ENCODE assay signal across 8 cellular contexts in genomic region chr19:2041686-2042484, GRCh38. TPM values are rescaled to one million over a fixed set of nuclear protein-coding genes. Genes with fewer than 3 reads are reported as not detected.
DNase-seq lines count a peak whose midpoint lies in the region; ATAC-seq, FAIRE-seq and TF ChIP-seq lines count a peak whose summit lies in the region.

No MANE protein-coding gene starts in this region.

- CTCF ChIA-PET in mammary epithelial cell (lab: Charles Lee; ENCODE audit: low non-redundant PET), result no interaction called here

- intact Hi-C loops in mammary epithelial cell (cut with micrococcal nuclease), result no loop called here

- H3K4me3 ChIP-seq in WERI-Rb-1 (ENCODE audit: low read depth, low read length), result peak overlapping the region; percentile 52
- peak overlapping the region in 1 of 3 experiments; percentile 7 for H3K4me3 ChIP-seq in mammary epithelial cell (replicated peaks in 1 of 3; ENCODE audit: insufficient read depth in 1 of 3, low read depth in 2 of 3, low read length in 3 of 3)
- peak overlapping the region; percentile 12 to 38 (median 18) for H3K4me3 ChIP-seq in skin epidermis

- no peaks in the 10 kb centered on the region for H3K9me3 ChIP-seq in WERI-Rb-1 (ENCODE audit: severe bottlenecking)
- no peaks in the 10 kb centered on the region for H3K9me3 ChIP-seq in mammary epithelial cell (replicated peaks; ENCODE audit: insufficient read depth, low read length)

- H3K4me1 ChIP-seq in mammary epithelial cell (ENCODE audit: insufficient read depth, low read length), result peaks cover 27% of the 10 kb centered on the region

- peak overlapping the region; percentile 85 for H3K27ac ChIP-seq in WERI-Rb-1
- H3K27ac ChIP-seq in mammary epithelial cell (ENCODE audit: insufficient read depth, low read depth, low read length), result peak overlapping the region; percentile 55
- peak overlapping the region; percentile 47 to 94 (median 88) for H3K27ac ChIP-seq in skin epidermis

- peaks cover 4% of the 10 kb centered on the region for H4K20me1 ChIP-seq in mammary epithelial cell (ENCODE audit: insufficient read depth, low read length)

- DNase-seq in NCI-H2107 (lab: John Stamatoyannopoulos, UW) (peak; percentile 91), WERI-Rb-1 (peak; percentile 99), mammary epithelial cell (peak; percentile 96), iPS-NIHi11 (ENCODE audit: low spot score) (peak; percentile 100), RCC 7860 (ENCODE audit: low spot score) (no peak)

- FAIRE-seq in RCC 7860 (lab: Jason Lieb, UNC), result no peak

- H3K27me3 ChIP-seq in WERI-Rb-1 (ENCODE audit: insufficient read depth, low read depth, severe bottlenecking) (no peaks in the 10 kb centered on the region), mammary epithelial cell (ENCODE audit: insufficient read depth, low read length) (no peaks in the 10 kb centered on the region)

- H3K9ac ChIP-seq in mammary epithelial cell (ENCODE audit: insufficient read depth, low read length), result peak overlapping the region; percentile 22

- no peak for TF ChIP-seq CTCF in WERI-Rb-1 (IDR thresholded peaks at IDR 0.05; ENCODE audit: low read depth, low read length)
- no peak for TF ChIP-seq CTCF in mammary epithelial cell (conservative IDR thresholded peaks at IDR 0.05 in 1 of 2, IDR thresholded peaks at IDR 0.05 in 1 of 2; ENCODE audit: extremely low read depth in 1 of 2, insufficient read depth in 1 of 2, low read depth in 1 of 2, low read length in 2 of 2)

- TF ChIP-seq POLR2A in GM18505 (IDR thresholded peaks at IDR 0.05; ENCODE audit: borderline replicate concordance, extremely low read depth, insufficient read depth, insufficient read length), result peak; percentile 78

- H3K79me2 ChIP-seq in mammary epithelial cell (ENCODE audit: insufficient read depth, low read length), result peaks cover 38% of the 10 kb centered on the region

- no CpG with 5 or more reads among the region's 77 CpGs for WGBS in mammary epithelial cell (ENCODE audit: low coverage, missing lambda C conversion rate)

- peak overlapping the region; percentile 69 for H3K4me2 ChIP-seq in mammary epithelial cell (ENCODE audit: insufficient read depth, low read depth, low read length)

- ATAC-seq in GM18505 (IDR thresholded peaks at IDR 0.05; ENCODE audit: unreplicated experiment), result peak; percentile 57
- peak; percentile 54 for ATAC-seq in HG02973 (IDR thresholded peaks at IDR 0.05; ENCODE audit: unreplicated experiment)

- in situ Hi-C loops in mammary epithelial cell (cut with MboI; ENCODE audit: low sequenced_read_pairs in 2 of 2), result no loop called here

- no TSS peak for BruUV-seq in mammary epithelial cell (replicated peaks; lab: Mats Ljungman, UMichigan)

- no peak overlapping the region for H2AFZ ChIP-seq in mammary epithelial cell (ENCODE audit: low read depth, low read length)

- dilution Hi-C loops in mammary epithelial cell (cut with HindIII; ENCODE audit: low sequenced_read_pairs), result no loop called here

- peaks cover 43% of the 10 kb centered on the region for H3K36me3 ChIP-seq in WERI-Rb-1
- peaks cover 22% of the 10 kb centered on the region for H3K36me3 ChIP-seq in mammary epithelial cell (ENCODE audit: insufficient read depth, low read length)

RNA-seq across cellular contexts. Expression of gene MKNK2, which starts 9.2 kb away (rescaled TPM):
- total RNA-seq in mammary epithelial cell, result 100 to 1,000 TPM in 1 of 2 donors, 10 to 100 TPM in 1; 91.7 to 248 TPM
- 152 TPM for polyA plus RNA-seq in mammary epithelial cell
- 244 TPM for polyA minus RNA-seq in mammary epithelial cell

RNA-seq across cellular contexts. Expression of gene BTBD2, which starts 26.4 kb away (rescaled TPM):
- 10 to 100 TPM; 39.5 to 62.8 TPM for total RNA-seq in mammary epithelial cell
- polyA plus RNA-seq in mammary epithelial cell, result 25.9 TPM
- polyA minus RNA-seq in mammary epithelial cell, result 39.2 TPM

RNA-seq across cellular contexts. Expression of gene MOB3A, which starts 54.2 kb away (rescaled TPM):
- 10 to 100 TPM; 22.0 to 91.4 TPM for total RNA-seq in mammary epithelial cell
- polyA plus RNA-seq in mammary epithelial cell, result 84.2 TPM
- 147 TPM for polyA minus RNA-seq in mammary epithelial cell

RNA-seq across cellular contexts. Expression of gene IZUMO4, which starts 54.8 kb away (rescaled TPM):
- 10 to 100 TPM in 1 of 2 donors, 1 to 10 TPM in 1; 1.2 to 11.2 TPM for total RNA-seq in mammary epithelial cell
- polyA plus RNA-seq in mammary epithelial cell, result 12.6 TPM
- 8.8 TPM for polyA minus RNA-seq in mammary epithelial cell
